In the genomic region with DNA sequence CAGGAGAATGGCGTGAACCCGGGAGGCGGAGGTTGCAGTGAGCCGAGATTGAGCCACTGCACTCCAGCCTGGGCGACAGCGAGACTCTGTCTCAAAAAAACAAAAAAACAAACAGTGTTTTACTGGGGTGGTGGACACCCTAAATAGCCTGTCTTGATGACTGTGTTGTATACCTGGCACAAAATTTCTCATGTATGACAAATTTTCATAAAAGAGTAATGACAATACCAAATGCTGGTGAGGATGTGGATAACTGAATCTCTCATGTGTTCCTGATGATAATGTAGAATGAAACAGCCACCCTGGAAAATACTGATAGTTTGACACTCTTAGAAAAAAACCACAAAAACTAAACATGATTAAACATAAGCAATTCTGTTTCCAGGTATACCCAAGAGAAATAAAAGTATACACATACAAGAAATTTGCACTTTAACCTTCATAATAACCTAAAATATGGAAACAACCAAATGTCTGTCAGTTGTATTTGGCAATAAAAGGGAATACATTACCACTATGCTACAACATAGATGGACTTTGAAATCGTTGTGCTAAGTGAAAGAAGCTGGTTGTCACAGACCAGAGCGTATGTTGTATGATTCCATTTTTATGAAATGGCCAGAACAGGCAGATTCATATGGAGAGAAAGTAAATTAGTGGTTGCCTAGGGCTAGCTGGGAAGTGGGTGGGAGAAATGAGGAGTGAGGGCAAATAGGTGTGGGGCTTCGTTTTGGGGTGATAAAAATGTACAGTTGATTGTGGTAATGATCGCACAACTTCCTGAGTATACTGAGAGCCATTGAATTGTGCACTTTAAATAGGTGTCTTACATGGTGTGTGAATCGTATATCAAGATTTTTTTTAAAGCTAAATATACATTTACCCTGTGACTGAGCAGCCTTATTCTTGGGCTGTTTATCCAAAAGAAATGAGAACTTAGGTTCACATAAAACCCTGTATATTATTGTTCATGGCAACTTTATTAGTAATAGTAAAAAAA, we compare ENCODE assay signal across 26 cellular contexts. TPM values are rescaled to one million over a fixed set of nuclear protein-coding genes. Genes with fewer than 3 reads are reported as not detected.
DNase-seq lines count a peak whose midpoint lies in the region; ATAC-seq and TF ChIP-seq lines count a peak whose summit lies in the region.
"Had no signal": no experiment of that assay in that cellular context is flagged by ENCODE, and none has a peak within 500 bp of the region (broad histone marks: within the 10 kb centered on the region; RNA-seq: fewer than 3 reads in every experiment).

No MANE protein-coding gene starts in this region.

- no peak for TF ChIP-seq CTCF in transverse colon (IDR thresholded peaks at IDR 0.05)

- peaks cover 24% of the 10 kb centered on the region for H3K36me3 Mint-ChIP-seq in activated T-cell treated with anti-CD3 and anti-CD28 coated beads, Interleukin-2, amount 50 U/mL, for 24 hours (ENCODE audit: low read depth)
- peaks cover 7% of the 10 kb centered on the region for H3K36me3 Mint-ChIP-seq in T-cell
- H3K36me3 Mint-ChIP-seq: naive B cell had no signal

- no peak for DNase-seq in activated T-cell treated with anti-CD3 and anti-CD28 coated beads, Interleukin-2, amount 50 U/mL, for 24 hours
- DNase-seq in activated T-cell treated with anti-CD3 and anti-CD28 coated beads for 4 hours: no peak
- no peak for DNase-seq in T-cell
- DNase-seq in left colon: no peak
- no peak for DNase-seq in transverse colon
- DNase-seq in HUDEP-2 (lab: John Stamatoyannopoulos, UW; ENCODE audit: unreplicated experiment in 76 of 76): no peak
- no peak for DNase-seq in aorta
- DNase-seq: activated CD4-positive, alpha-beta T cell treated with anti-CD3 and anti-CD28 coated beads, Interleukin-2, amount 50 U/mL, for 4 hours; activated T-cell treated with anti-CD3 and anti-CD28 coated beads, Interleukin-2, amount 50 U/mL, for 4 hours; DMS 273 treated with DMSO at 0.1 percent for 48 hours; kidney glomerular epithelial cell; naive B cell; NCI-H146; NCI-H524; SJCRH30; stimulated activated CD4-positive, alpha-beta T cell treated with anti-CD3 and anti-CD28 coated beads, Interleukin-12 subunit alpha, Interleukin-12 subunit beta, amount 100 ng/mL, for 4 hours; upper lobe of left lung had no signal

- CTCF ChIA-PET in T-cell (lab: Charles Lee): no interaction called here

- H3K4me1 Mint-ChIP-seq in activated T-cell treated with anti-CD3 and anti-CD28 coated beads, Interleukin-2, amount 50 U/mL, for 24 hours (ENCODE audit: low read depth): peaks cover 48% of the 10 kb centered on the region
- H3K4me1 Mint-ChIP-seq in T-cell: peaks cover 52 to 78% (median 62%) of the 10 kb centered on the region in 3 donors

- no peaks in the 10 kb centered on the region for H3K9me3 Mint-ChIP-seq in activated T-cell treated with anti-CD3 and anti-CD28 coated beads, Interleukin-2, amount 50 U/mL, for 24 hours
- H3K9me3 Mint-ChIP-seq in T-cell: no peaks in the 10 kb centered on the region
- H3K9me3 Mint-ChIP-seq: activated T-cell treated with anti-CD3 and anti-CD28 coated beads, Interleukin-2, amount 50 U/mL, for 4 hours; naive B cell had no signal

- WGBS in transverse colon (ENCODE audit: low coverage in 1 of 2), 2 donors: 48 to 65% methylated on average over 6 to 11 of the region's 11 CpGs
- WGBS in aorta, 2 donors: 90% methylated on average over 11 of the region's 11 CpGs

- no peak for TF ChIP-seq POLR2A in transverse colon (IDR thresholded peaks at IDR 0.05)

- H3K4me1 ChIP-seq in transverse colon (peaks cover 0 to 5% (median 2%) of the 10 kb centered on the region in 4 donors), aorta (ENCODE audit: control insufficient read depth in 1 of 2, insufficient read depth in 2 of 2, low read length in 2 of 2) (no peaks in the 10 kb centered on the region)
- H3K4me1 ChIP-seq: SJCRH30 had no signal

- no peak for TF ChIP-seq EP300 in transverse colon (IDR thresholded peaks at IDR 0.05; ENCODE audit: low read depth)

- intact Hi-C loops in left colon (cut with DNase I, micrococcal nuclease) (no loop called here), transverse colon (cut with DNase I; ENCODE audit: low total_unique reads) (no loop called here), aorta (cut with DNase I) (no loop called here)

- ATAC-seq in T-cell (replicated peaks in 1 of 4): no peak
- peak; percentile 91 for ATAC-seq in left colon
- ATAC-seq in GM21447 (IDR thresholded peaks at IDR 0.05; ENCODE audit: unreplicated experiment): no peak
- ATAC-seq in aorta (ENCODE audit: low FRiP score): no peak
- ATAC-seq: activated T-cell treated with anti-CD3 and anti-CD28 coated beads, Interleukin-2, amount 50 U/mL, for 4 hours had no signal

- peak overlapping the region; percentile 57 to 73 (median 68) for H3K27ac ChIP-seq in transverse colon
- no peak overlapping the region for H3K27ac ChIP-seq in aorta (ENCODE audit: low read depth in 1 of 2, low read length in 2 of 2)
- H3K27ac ChIP-seq: C4-2B, coronary artery, SJCRH30, upper lobe of left lung, VCaP had no signal

- H3K36me3 ChIP-seq in transverse colon: peaks cover 0 to 16% (median 3%) of the 10 kb centered on the region in 4 donors
- peaks cover 0 to 2% of the 10 kb centered on the region in 2 donors for H3K36me3 ChIP-seq in aorta (ENCODE audit: control insufficient read depth in 1 of 2, insufficient read depth in 2 of 2, low read length in 1 of 2)
- H3K36me3 ChIP-seq: SJCRH30 had no signal

- H3K9me3 ChIP-seq in transverse colon (no peaks in the 10 kb centered on the region), aorta (ENCODE audit: control insufficient read depth, low read length) (no peaks in the 10 kb centered on the region)
- H3K9me3 ChIP-seq: SJCRH30, upper lobe of left lung had no signal

- H3K4me3 Mint-ChIP-seq in activated T-cell treated with anti-CD3 and anti-CD28 coated beads, Interleukin-2, amount 50 U/mL, for 24 hours: no peak overlapping the region
- no peak overlapping the region for H3K4me3 Mint-ChIP-seq in T-cell
- H3K4me3 Mint-ChIP-seq: naive B cell had no signal

- H3K27me3 ChIP-seq in transverse colon (no peaks in the 10 kb centered on the region), aorta (ENCODE audit: control insufficient read depth in 1 of 2, insufficient read depth in 2 of 2, low read length in 1 of 2) (no peaks in the 10 kb centered on the region)
- H3K27me3 ChIP-seq: SJCRH30, upper lobe of left lung had no signal

- peak overlapping the region; percentile 74 for H3K27ac Mint-ChIP-seq in activated T-cell treated with anti-CD3 and anti-CD28 coated beads, Interleukin-2, amount 50 U/mL, for 24 hours
- H3K27ac Mint-ChIP-seq in T-cell: peak overlapping the region; percentile 1 to 35

- POLR2A ChIA-PET in T-cell (lab: Charles Lee): interaction anchor here (0.6 to 0.8 kb wide), 3 partner anchors 11 to 19 kb away, joined by 3 to 7 read pairs (median 4); a partner anchor contains a TSS

- H3K4me3 ChIP-seq in transverse colon: peak overlapping the region in 1 of 4 donors; percentile 18
- no peak overlapping the region for H3K4me3 ChIP-seq in aorta (ENCODE audit: low read length in 2 of 2)
- H3K4me3 ChIP-seq: coronary artery, K562, SJCRH30, upper lobe of left lung had no signal

- H3K27me3 Mint-ChIP-seq in activated T-cell treated with anti-CD3 and anti-CD28 coated beads, Interleukin-2, amount 50 U/mL, for 24 hours: no peaks in the 10 kb centered on the region
- H3K27me3 Mint-ChIP-seq in T-cell: no peaks in the 10 kb centered on the region
- H3K27me3 Mint-ChIP-seq: naive B cell had no signal

- in situ Hi-C loops in transverse colon (cut with MboI; ENCODE audit: low pct_ligation_motif_present in 1 of 4, low pct_unique_long_range_greater_than_20kb in 1 of 4, low sequenced_read_pairs in 3 of 4): no loop called here

RNA-seq across cellular contexts. Expression of a gene that starts 12.5 kb away (rescaled TPM):
- total RNA-seq in T-cell (10 to 100 TPM; 34.6 to 40.4 (median 37.3) TPM), left colon (10 to 100 TPM; 16.9 to 20.0 TPM), transverse colon (10 to 100 TPM; 14.5 to 22.1 (median 19.7) TPM), aorta (10 to 100 TPM; 20.3 to 25.9 TPM)
- polyA plus RNA-seq in aorta: 1 to 10 TPM; 3.9 to 8.6 TPM

RNA-seq across cellular contexts. Expression of a gene that starts 19.7 kb away (rescaled TPM):
- 100 to 1,000 TPM in 2 of 5 donors, 10 to 100 TPM in 3; 26.2 to 166 (median 32.8) TPM for total RNA-seq in T-cell
- 100 to 1,000 TPM in 1 of 2 donors, 10 to 100 TPM in 1; 65.2 to 132 TPM for total RNA-seq in left colon
- total RNA-seq in transverse colon: 10 to 100 TPM; 31.1 to 81.5 (median 57.1) TPM
- 10 to 100 TPM; 28.6 to 39.3 TPM for total RNA-seq in aorta
- polyA plus RNA-seq in aorta: 10 to 100 TPM; 18.9 to 43.3 TPM

RNA-seq across cellular contexts. Expression of a gene that starts 43.0 kb away (rescaled TPM):
- total RNA-seq in T-cell: not detected
- not detected for total RNA-seq in left colon
- total RNA-seq in transverse colon: not detected
- not detected for total RNA-seq in aorta
- polyA plus RNA-seq in aorta: under 1 TPM in 1 of 2 donors, not detected in 1; 0.10 TPM
- total RNA-seq: activated T-cell treated with anti-CD3 and anti-CD28 coated beads, Interleukin-2, amount 50 U/mL, for 4 hours; H4; K562; osteocyte; SJCRH30; T-helper 1 cell treated with Interleukin-12 subunit alpha and Interleukin-12 subunit beta and Interleukin-4 antibody, amounts not matched to agents 30 ng/mL and 1 ng/mL, for 36 hours; upper lobe of left lung had no signal
- polyA plus RNA-seq: AG04450, K562 had no signal

Comparison
In these comparisons a context has a peak if more than half of its experiments do, and no peak if none do; other contexts are left out.
1. H3K27ac ChIP-seq: peak in transverse colon (4 of 4); none in aorta (0 of 2).